In the genomic region with DNA sequence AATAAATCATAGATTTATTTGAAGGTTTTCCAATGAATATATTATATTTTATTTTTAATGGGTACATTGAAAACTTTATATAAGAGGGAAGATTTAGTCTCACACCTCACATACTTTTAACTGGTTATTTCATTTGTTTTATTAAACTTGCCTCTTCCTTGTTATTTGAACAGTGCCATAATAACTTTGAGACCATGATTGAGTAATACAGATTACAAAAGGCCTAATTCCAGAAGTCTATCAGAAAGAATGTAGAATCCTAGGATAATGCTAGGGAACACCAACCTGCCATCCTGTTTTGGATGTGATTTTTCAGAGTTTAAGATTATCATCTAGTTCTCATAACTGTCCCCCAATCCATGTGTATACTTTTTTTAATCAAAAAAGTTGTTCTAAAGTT, we compare ENCODE assay signal across 1 cellular context.
TF ChIP-seq lines count a peak whose summit lies in the region.

No MANE protein-coding gene starts in this region.

TF ChIP-seq in GM12878, 131 proteins besides CTCF, POLR2A, EP300 and RAD21 (continued from another document):
- TF ChIP-seq, protein P1, sequence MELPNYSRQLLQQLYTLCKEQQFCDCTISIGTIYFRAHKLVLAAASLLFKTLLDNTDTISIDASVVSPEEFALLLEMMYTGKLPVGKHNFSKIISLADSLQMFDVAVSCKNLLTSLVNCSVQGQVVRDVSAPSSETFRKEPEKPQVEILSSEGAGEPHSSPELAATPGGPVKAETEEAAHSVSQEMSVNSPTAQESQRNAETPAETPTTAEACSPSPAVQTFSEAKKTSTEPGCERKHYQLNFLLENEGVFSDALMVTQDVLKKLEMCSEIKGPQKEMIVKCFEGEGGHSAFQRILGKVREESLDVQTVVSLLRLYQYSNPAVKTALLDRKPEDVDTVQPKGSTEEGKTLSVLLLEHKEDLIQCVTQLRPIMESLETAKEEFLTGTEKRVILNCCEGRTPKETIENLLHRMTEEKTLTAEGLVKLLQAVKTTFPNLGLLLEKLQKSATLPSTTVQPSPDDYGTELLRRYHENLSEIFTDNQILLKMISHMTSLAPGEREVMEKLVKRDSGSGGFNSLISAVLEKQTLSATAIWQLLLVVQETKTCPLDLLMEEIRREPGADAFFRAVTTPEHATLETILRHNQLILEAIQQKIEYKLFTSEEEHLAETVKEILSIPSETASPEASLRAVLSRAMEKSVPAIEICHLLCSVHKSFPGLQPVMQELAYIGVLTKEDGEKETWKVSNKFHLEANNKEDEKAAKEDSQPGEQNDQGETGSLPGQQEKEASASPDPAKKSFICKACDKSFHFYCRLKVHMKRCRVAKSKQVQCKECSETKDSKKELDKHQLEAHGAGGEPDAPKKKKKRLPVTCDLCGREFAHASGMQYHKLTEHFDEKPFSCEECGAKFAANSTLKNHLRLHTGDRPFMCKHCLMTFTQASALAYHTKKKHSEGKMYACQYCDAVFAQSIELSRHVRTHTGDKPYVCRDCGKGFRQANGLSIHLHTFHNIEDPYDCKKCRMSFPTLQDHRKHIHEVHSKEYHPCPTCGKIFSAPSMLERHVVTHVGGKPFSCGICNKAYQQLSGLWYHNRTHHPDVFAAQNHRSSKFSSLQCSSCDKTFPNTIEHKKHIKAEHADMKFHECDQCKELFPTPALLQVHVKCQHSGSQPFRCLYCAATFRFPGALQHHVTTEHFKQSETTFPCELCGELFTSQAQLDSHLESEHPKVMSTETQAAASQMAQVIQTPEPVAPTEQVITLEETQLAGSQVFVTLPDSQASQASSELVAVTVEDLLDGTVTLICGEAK (IDR thresholded peaks at IDR 0.05; ENCODE audit: borderline replicate concordance): no peak
TF ChIP-seq in GM12878: peak in this region for 0.
